Comparison of ENCODE assay signal across 17 cellular contexts in genomic region chr11:4059424-4059823, GRCh38. TPM values are rescaled to one million over a fixed set of nuclear protein-coding genes. Genes with fewer than 3 reads are reported as not detected.
DNase-seq lines count a peak whose midpoint lies in the region; ATAC-seq, FAIRE-seq and TF ChIP-seq lines count a peak whose summit lies in the region.
"Had no signal": no experiment of that assay in that cellular context is flagged by ENCODE, and none has a peak within 500 bp of the region (broad histone marks: within the 10 kb centered on the region; RNA-seq: fewer than 3 reads in every experiment).

No MANE protein-coding gene starts in this region.

- H3K27me3 ChIP-seq in BLaER1 = no peaks in the 10 kb centered on the region
- H3K27me3 ChIP-seq in CD8-positive, alpha-beta memory T cell (ENCODE audit: insufficient read depth, low read length, poor library complexity, severe bottlenecking) = no peaks in the 10 kb centered on the region
- H3K27me3 ChIP-seq in mammary epithelial cell (ENCODE audit: insufficient read depth, low read length) = no peaks in the 10 kb centered on the region
- H3K27me3 ChIP-seq in foreskin keratinocyte = no peaks in the 10 kb centered on the region
- H3K27me3 ChIP-seq in pancreas = no peaks in the 10 kb centered on the region
- H3K27me3 ChIP-seq in brain microvascular endothelial cell (replicated peaks) = no peaks in the 10 kb centered on the region
- H3K27me3 ChIP-seq: MG63 had no signal

- dilution Hi-C loops in mammary epithelial cell (cut with HindIII; ENCODE audit: low sequenced_read_pairs) = no loop called here

- ATAC-seq in foreskin keratinocyte (peak; percentile 67), GM21529 (IDR thresholded peaks at IDR 0.05; ENCODE audit: unreplicated experiment) (no peak), HG02884 (IDR thresholded peaks at IDR 0.05; ENCODE audit: unreplicated experiment) (no peak), pancreas (no peak)

- peaks cover 17 to 37% (median 33%) of the 10 kb centered on the region in 3 donors for H3K4me1 Mint-ChIP-seq in CD8-positive, alpha-beta memory T cell

- H3K36me3 ChIP-seq in BLaER1 (peaks cover 24% of the 10 kb centered on the region), mammary epithelial cell (ENCODE audit: insufficient read depth, low read length) (peaks cover 5% of the 10 kb centered on the region), pancreas (peaks cover 0 to 6% (median 0%) of the 10 kb centered on the region in 3 donors), brain microvascular endothelial cell (replicated peaks) (no peaks in the 10 kb centered on the region)
- H3K36me3 ChIP-seq in CD8-positive, alpha-beta memory T cell (ENCODE audit: insufficient read depth, low read length) = peaks cover 42% of the 10 kb centered on the region
- H3K36me3 ChIP-seq: MG63 had no signal

- no peaks in the 10 kb centered on the region for H3K79me2 ChIP-seq in mammary epithelial cell (ENCODE audit: insufficient read depth, low read length)

- no peaks in the 10 kb centered on the region for H3K9me3 Mint-ChIP-seq in CD8-positive, alpha-beta memory T cell

- WGBS in mammary epithelial cell (ENCODE audit: low coverage, missing lambda C conversion rate) = 0% methylated on average over 1 of the region's 1 CpG
- 88 to 93% methylated on average over 1 of the region's 1 CpG for WGBS in pancreas, 2 donors

- H3K27ac Mint-ChIP-seq in CD8-positive, alpha-beta memory T cell = peak overlapping the region in 6 of 8 donors; percentile 12 to 77 (median 36)

- H4K20me1 ChIP-seq in BLaER1 = no peaks in the 10 kb centered on the region
- no peaks in the 10 kb centered on the region for H4K20me1 ChIP-seq in mammary epithelial cell (ENCODE audit: insufficient read depth, low read length)

- H3K4me2 ChIP-seq in BLaER1 = peak overlapping the region; percentile 67; the same call in 1 of the 2 replicates
- peak overlapping the region; percentile 45 for H3K4me2 ChIP-seq in mammary epithelial cell (ENCODE audit: insufficient read depth, low read depth, low read length)
- H3K4me2 ChIP-seq: KMS-11 had no signal

- no TSS peak for BruUV-seq in mammary epithelial cell (replicated peaks; lab: Mats Ljungman, UMichigan)

- CTCF ChIA-PET in CD8-positive, alpha-beta memory T cell (lab: Charles Lee) = interaction anchor here (1.3 to 5.1 kb wide), 4 partner anchors 13 to 218 kb away, joined by 3 to 27 read pairs (median 6); partner anchors contain the start of gene STIM1
- CTCF ChIA-PET in mammary epithelial cell (lab: Charles Lee; ENCODE audit: low non-redundant PET) = no interaction called here

- H3K27me3 Mint-ChIP-seq in CD8-positive, alpha-beta memory T cell = no peaks in the 10 kb centered on the region

- H3K4me3 Mint-ChIP-seq in CD8-positive, alpha-beta memory T cell = no peak overlapping the region

- H3K4me1 ChIP-seq in BLaER1 (peaks cover 29% of the 10 kb centered on the region), mammary epithelial cell (ENCODE audit: insufficient read depth, low read length) (peaks cover 29% of the 10 kb centered on the region), foreskin keratinocyte (peaks cover 28% of the 10 kb centered on the region), pancreas (no peaks in the 10 kb centered on the region)
- peaks cover 13% of the 10 kb centered on the region for H3K4me1 ChIP-seq in CD8-positive, alpha-beta memory T cell (ENCODE audit: insufficient read depth, low read length)

- H3K9me3 ChIP-seq in BLaER1 (no peaks in the 10 kb centered on the region), mammary epithelial cell (replicated peaks; ENCODE audit: insufficient read depth, low read length) (no peaks in the 10 kb centered on the region), pancreas (no peaks in the 10 kb centered on the region)
- no peaks in the 10 kb centered on the region for H3K9me3 ChIP-seq in CD8-positive, alpha-beta memory T cell (ENCODE audit: low read length)
- H3K9me3 ChIP-seq: MG63 had no signal

- H2AFZ ChIP-seq in mammary epithelial cell (ENCODE audit: low read depth, low read length) = no peak overlapping the region

- intact Hi-C loops in mammary epithelial cell (cut with micrococcal nuclease) (no loop called here), pancreas (cut with DNase I) (no loop called here)

- peak overlapping the region; percentile 50; the same call in 1 of the 2 replicates for H3K27ac ChIP-seq in BLaER1
- H3K27ac ChIP-seq in CD8-positive, alpha-beta memory T cell (ENCODE audit: low read depth, low read length) = no peak overlapping the region
- H3K27ac ChIP-seq in mammary epithelial cell (ENCODE audit: insufficient read depth, low read depth, low read length) = peak overlapping the region; percentile 70
- H3K27ac ChIP-seq in foreskin keratinocyte = no peak overlapping the region
- H3K27ac ChIP-seq in pancreas = no peak overlapping the region
- H3K27ac ChIP-seq in brain microvascular endothelial cell = no peak overlapping the region
- H3K27ac ChIP-seq: KMS-11 had no signal

- peaks cover 0 to 81% (median 24%) of the 10 kb centered on the region in 3 donors for H3K36me3 Mint-ChIP-seq in CD8-positive, alpha-beta memory T cell

- POLR2A ChIA-PET in CD8-positive, alpha-beta memory T cell (lab: Charles Lee) = no interaction called here

- TF ChIP-seq CTCF in mammary epithelial cell (conservative IDR thresholded peaks at IDR 0.05 in 1 of 2, IDR thresholded peaks at IDR 0.05 in 1 of 2; ENCODE audit: extremely low read depth in 1 of 2, insufficient read depth in 1 of 2, low read depth in 1 of 2, low read length in 2 of 2) = no peak
- TF ChIP-seq CTCF in foreskin keratinocyte (conservative IDR thresholded peaks at IDR 0.05) = peak; percentile 11
- TF ChIP-seq CTCF in pancreas (IDR thresholded peaks at IDR 0.05) = no peak
- no peak for TF ChIP-seq CTCF in brain microvascular endothelial cell (IDR thresholded peaks at IDR 0.05; ENCODE audit: low read depth, low read length, missing control alignments)

- H3K4me3 ChIP-seq in BLaER1 (no peak overlapping the region), mammary epithelial cell (replicated peaks in 1 of 3; ENCODE audit: insufficient read depth in 1 of 3, low read depth in 2 of 3, low read length in 3 of 3) (no peak overlapping the region), pancreas (no peak overlapping the region), brain microvascular endothelial cell (ENCODE audit: low read depth, low read length) (no peak overlapping the region)
- H3K4me3 ChIP-seq in CD8-positive, alpha-beta memory T cell (ENCODE audit: low read length) = no peak overlapping the region
- H3K4me3 ChIP-seq: MG63 had no signal

- H3K9ac ChIP-seq in BLaER1 (no peak overlapping the region), mammary epithelial cell (ENCODE audit: insufficient read depth, low read length) (peak overlapping the region; percentile 49)
- H3K9ac ChIP-seq: KMS-11 had no signal

- DNase-seq in CD8-positive, alpha-beta memory T cell = no peak
- DNase-seq in mammary epithelial cell (peak; percentile 74), foreskin keratinocyte (peak; percentile 75 to 93), pancreas (no peak), brain microvascular endothelial cell (no peak)
- DNase-seq: AML-193, GOT3, MG63, NCI-H1105, NCI-H187, NCI-H510A, SIG-M5 had no signal

- in situ Hi-C loops in mammary epithelial cell (cut with MboI; ENCODE audit: low sequenced_read_pairs in 2 of 2) = no loop called here
- in situ Hi-C loops in brain microvascular endothelial cell (cut with HindIII; ENCODE audit: low pct_ligation_motif_present, low sequenced_read_pairs) = loop anchor here (25.0 kb wide), 1 partner anchor 222 kb away; the partner anchor contains the start of gene RHOG

- FAIRE-seq in pancreas (lab: Jason Lieb, UNC) = no peak
- FAIRE-seq: RCC 7860 had no signal

RNA-seq across cellular contexts. Expression of gene RRM1, which starts 35.2 kb away (rescaled TPM):
- total RNA-seq in CD8-positive, alpha-beta memory T cell = 100 to 1,000 TPM; 198 to 211 TPM
- polyA plus RNA-seq in CD8-positive, alpha-beta memory T cell = 34.1 TPM
- 100 to 1,000 TPM in 1 of 2 donors, 10 to 100 TPM in 1; 72.7 to 113 TPM for total RNA-seq in mammary epithelial cell
- 110 TPM for polyA plus RNA-seq in mammary epithelial cell
- 223 TPM for polyA minus RNA-seq in mammary epithelial cell
- 98.5 and 125 TPM in 2 replicates for total RNA-seq in foreskin keratinocyte
- 52.6 and 68.8 TPM in 2 replicates for polyA plus RNA-seq in foreskin keratinocyte
- total RNA-seq in pancreas = 10 to 100 TPM; 13.1 to 27.8 (median 18.2) TPM
- 1 to 10 TPM; 3.3 to 9.3 TPM for polyA plus RNA-seq in pancreas

Comparison
In these comparisons a context has a peak if more than half of its experiments do, and no peak if none do; other contexts are left out.
1. H3K27ac ChIP-seq: peak in BLaER1 (single experiment) and mammary epithelial cell (single experiment); none in CD8-positive, alpha-beta memory T cell (single experiment), foreskin keratinocyte (single experiment), pancreas (0 of 4) and brain microvascular endothelial cell (single experiment).
2. DNase-seq: peak in mammary epithelial cell (single experiment) and foreskin keratinocyte (2 of 2); none in CD8-positive, alpha-beta memory T cell (0 of 5), pancreas (0 of 6) and brain microvascular endothelial cell (single experiment).